12 cellular contexts compared by ENCODE assay signal in the genomic region with DNA sequence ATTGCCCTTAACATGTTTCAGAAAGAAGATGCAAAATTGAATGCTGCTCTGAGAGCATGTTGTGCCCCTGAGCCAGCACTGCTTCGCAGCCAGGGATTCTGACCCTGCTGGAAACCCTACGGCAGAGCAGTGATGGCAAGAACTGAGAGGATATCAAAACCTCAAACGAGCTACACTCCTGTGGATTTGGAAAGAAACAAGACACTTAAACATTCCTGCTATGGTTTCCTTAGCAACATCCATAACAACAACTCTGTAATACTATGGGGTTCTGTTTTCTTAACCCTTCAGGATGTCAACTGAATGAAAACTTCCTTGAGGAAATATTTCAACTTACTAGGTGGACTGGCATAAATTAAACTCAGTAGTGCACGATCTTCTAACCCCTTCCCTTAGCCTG.
DNase-seq lines count a peak whose midpoint lies in the region; ATAC-seq, FAIRE-seq and TF ChIP-seq lines count a peak whose summit lies in the region.
"Had no signal": no experiment of that assay in that cellular context is flagged by ENCODE, and none has a peak within 500 bp of the region (broad histone marks: within the 10 kb centered on the region; RNA-seq: fewer than 3 reads in every experiment).

No MANE protein-coding gene starts in this region.

- H4K20me1 ChIP-seq in HepG2 (ENCODE audit: insufficient read depth, low read length), result no peaks in the 10 kb centered on the region

- no peaks in the 10 kb centered on the region for H3K79me2 ChIP-seq in HepG2 (ENCODE audit: insufficient read depth, low read length)

- H3K9ac ChIP-seq in HepG2 (ENCODE audit: insufficient read depth, low read depth, low read length), result no peak overlapping the region

- WGBS in HepG2 (ENCODE audit: low lambda C conversion rate), result 25% methylated on average over 4 of the region's 4 CpGs
- 38% methylated on average over 4 of the region's 4 CpGs for WGBS in right lobe of liver (ENCODE audit: insufficient coverage, low coverage, low lambda C conversion rate, missing lambda C conversion rate)

- CTCF ChIA-PET in HepG2 (lab: Yijun Ruan, JAX; ENCODE audit: low intra/inter-chr PET ratio, low total read pairs), result no interaction called here

- DNase-seq in HepG2 (ENCODE audit: low spot score) (peak; percentile 9), right lobe of liver (no peak), astrocyte of the cerebellum (ENCODE audit: low read depth) (peak; percentile 92), iPS-NIHi7 (ENCODE audit: extremely low spot score) (peak; percentile 24), inferior parietal cortex (ENCODE audit: extremely low spot score) (no peak), tibial artery (no peak), substantia nigra (lab: John Stamatoyannopoulos, UW) (no peak), NCI-H1436 (lab: John Stamatoyannopoulos, UW) (no peak)
- DNase-seq: central memory CD4-positive, alpha-beta T cell; head of caudate nucleus; NCI-H2107; trophoblast cell had no signal

- no peaks in the 10 kb centered on the region for H3K9me3 ChIP-seq in HepG2 (ENCODE audit: low read length)
- no peaks in the 10 kb centered on the region for H3K9me3 ChIP-seq in right lobe of liver
- no peaks in the 10 kb centered on the region for H3K9me3 ChIP-seq in tibial artery

- H3K27me3 ChIP-seq in HepG2 (ENCODE audit: control insufficient read depth in 1 of 2, insufficient read depth in 2 of 2, low read length in 2 of 2) (no peaks in the 10 kb centered on the region), right lobe of liver (no peaks in the 10 kb centered on the region), tibial artery (no peaks in the 10 kb centered on the region)

- H3K27ac ChIP-seq in HepG2 (ENCODE audit: extremely low read length, insufficient read depth, low read length) (no peak overlapping the region), right lobe of liver (no peak overlapping the region), tibial artery (no peak overlapping the region), substantia nigra (ENCODE audit: low read depth, low read length, poor library complexity, severe bottlenecking) (no peak overlapping the region)

- BruUV-seq in HepG2 (replicated peaks; lab: Mats Ljungman, UMichigan), result no TSS peak

- no peak overlapping the region for H2AFZ ChIP-seq in HepG2 (ENCODE audit: low read length)

- in situ Hi-C loops in HepG2 (cut with HindIII; ENCODE audit: extremely low pct_ligation_motif_present, low pct_unique_long_range_greater_than_20kb), result no loop called here
- in situ Hi-C loops in astrocyte of the cerebellum (cut with HindIII; ENCODE audit: low sequenced_read_pairs), result no loop called here

- H3K4me3 ChIP-seq in HepG2 (replicated peaks in 1 of 3; ENCODE audit: insufficient read depth in 1 of 3, low read depth in 2 of 3, low read length in 3 of 3) (no peak overlapping the region), right lobe of liver (no peak overlapping the region), astrocyte of the cerebellum (ENCODE audit: low read depth, low read length) (no peak overlapping the region), tibial artery (no peak overlapping the region)

- TF ChIP-seq EP300 in HepG2 (IDR thresholded peaks at IDR 0.05; ENCODE audit: low read depth in 2 of 2, low read length in 2 of 2) (no peak), HepG2 (CRISPR knock-in tag; IDR thresholded peaks at IDR 0.05; ENCODE audit: borderline replicate concordance) (no peak)

- TF ChIP-seq RAD21 in HepG2 (CRISPR knock-in tag; IDR thresholded peaks at IDR 0.05), result no peak

- intact Hi-C loops in HepG2 (cut with micrococcal nuclease; ENCODE audit: unreplicated experiment) (no loop called here), right lobe of liver (cut with DNase I) (no loop called here), tibial artery (cut with DNase I; ENCODE audit: low total_unique reads) (no loop called here)

- POLR2A ChIA-PET in HepG2 (lab: Yijun Ruan, JAX), result no interaction called here

- H3K4me1 ChIP-seq in HepG2 (ENCODE audit: insufficient read depth, low read length) (peaks cover 23% of the 10 kb centered on the region; the same call in 1 of the 2 replicates), right lobe of liver (no peaks in the 10 kb centered on the region), tibial artery (no peaks in the 10 kb centered on the region)

- ATAC-seq in HepG2 (peak; percentile 68), right lobe of liver (no peak)

- no peak overlapping the region for H3K4me2 ChIP-seq in HepG2 (ENCODE audit: low read depth, low read length)

- H3K36me3 ChIP-seq in HepG2 (replicated peaks in 1 of 2; ENCODE audit: control insufficient read depth in 1 of 2, insufficient read depth in 2 of 2, low read length in 2 of 2), result no peaks in the 10 kb centered on the region
- H3K36me3 ChIP-seq in right lobe of liver, result no peaks in the 10 kb centered on the region
- no peaks in the 10 kb centered on the region for H3K36me3 ChIP-seq in tibial artery

- no peak for FAIRE-seq in HepG2 (lab: Jason Lieb, UNC)

- no peak for TF ChIP-seq CTCF in HepG2 (CRISPR knock-in tag; IDR thresholded peaks at IDR 0.05)
- no peak for TF ChIP-seq CTCF in right lobe of liver (IDR thresholded peaks at IDR 0.05)
- peak; percentile 15 for TF ChIP-seq CTCF in astrocyte of the cerebellum (IDR thresholded peaks at IDR 0.05; ENCODE audit: low read depth, low read length, missing control alignments)
- no peak for TF ChIP-seq CTCF in tibial artery (IDR thresholded peaks at IDR 0.05)

- no peak for TF ChIP-seq POLR2A in HepG2 (IDR thresholded peaks at IDR 0.05; ENCODE audit: insufficient read depth in 1 of 2, low read depth in 2 of 2, low read length in 2 of 2)
- TF ChIP-seq POLR2A in right lobe of liver (IDR thresholded peaks at IDR 0.05), result no peak

TF ChIP-seq in HepG2, 621 proteins besides CTCF, POLR2A, EP300 and RAD21 (continues in another document):
- no peak for TF ChIP-seq KLF13 (CRISPR knock-in tag; IDR thresholded peaks at IDR 0.05)
- TF ChIP-seq STAG1 (CRISPR knock-in tag; IDR thresholded peaks at IDR 0.05), result no peak
- no peak for TF ChIP-seq KLF9 (CRISPR knock-in tag; IDR thresholded peaks at IDR 0.05; ENCODE audit: low read depth)
- no peak for TF ChIP-seq ZNF672 (CRISPR knock-in tag; IDR thresholded peaks at IDR 0.05)
- no peak for TF ChIP-seq ZFP90 (CRISPR knock-in tag; IDR thresholded peaks at IDR 0.05; ENCODE audit: borderline replicate concordance)
- no peak for TF ChIP-seq ZNF552 (CRISPR knock-in tag; IDR thresholded peaks at IDR 0.05; ENCODE audit: borderline replicate concordance)
- TF ChIP-seq RFX3 (CRISPR knock-in tag; IDR thresholded peaks at IDR 0.05), result peak; percentile 61
- TF ChIP-seq, protein P1, sequence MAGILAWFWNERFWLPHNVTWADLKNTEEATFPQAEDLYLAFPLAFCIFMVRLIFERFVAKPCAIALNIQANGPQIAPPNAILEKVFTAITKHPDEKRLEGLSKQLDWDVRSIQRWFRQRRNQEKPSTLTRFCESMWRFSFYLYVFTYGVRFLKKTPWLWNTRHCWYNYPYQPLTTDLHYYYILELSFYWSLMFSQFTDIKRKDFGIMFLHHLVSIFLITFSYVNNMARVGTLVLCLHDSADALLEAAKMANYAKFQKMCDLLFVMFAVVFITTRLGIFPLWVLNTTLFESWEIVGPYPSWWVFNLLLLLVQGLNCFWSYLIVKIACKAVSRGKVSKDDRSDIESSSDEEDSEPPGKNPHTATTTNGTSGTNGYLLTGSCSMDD (CRISPR knock-in tag; IDR thresholded peaks at IDR 0.05), result no peak
- no peak for TF ChIP-seq ZSCAN21 (CRISPR knock-in tag; IDR thresholded peaks at IDR 0.05; ENCODE audit: borderline replicate concordance)
- TF ChIP-seq ZNF792 (CRISPR knock-in tag; IDR thresholded peaks at IDR 0.05), result no peak
- no peak for TF ChIP-seq ZNF550 (CRISPR knock-in tag; IDR thresholded peaks at IDR 0.05; ENCODE audit: borderline replicate concordance)
- no peak for TF ChIP-seq ARID2 (CRISPR knock-in tag; IDR thresholded peaks at IDR 0.05; ENCODE audit: borderline replicate concordance)
- TF ChIP-seq GTF2F1 (IDR thresholded peaks at IDR 0.05; ENCODE audit: low read length), result no peak
- peak; percentile 47; the same call in 1 of the 2 replicates for TF ChIP-seq ZNF652 (CRISPR knock-in tag; IDR thresholded peaks at IDR 0.05; ENCODE audit: borderline replicate concordance, low read depth)
- TF ChIP-seq ZMYM4 (CRISPR knock-in tag; IDR thresholded peaks at IDR 0.05), result no peak
- TF ChIP-seq HOXA5 (CRISPR knock-in tag; IDR thresholded peaks at IDR 0.05), result no peak
- TF ChIP-seq RFX1 (IDR thresholded peaks at IDR 0.05), result peak; percentile 19; the same call in 1 of the 2 replicates
- no peak for TF ChIP-seq SMARCE1 (IDR thresholded peaks at IDR 0.05; ENCODE audit: borderline replicate concordance)
- TF ChIP-seq ZNF546 (CRISPR knock-in tag; conservative IDR thresholded peaks at IDR 0.05), result no peak
- no peak for TF ChIP-seq ZNF12 (CRISPR knock-in tag; IDR thresholded peaks at IDR 0.05)
- TF ChIP-seq FOSL2 (CRISPR knock-in tag; IDR thresholded peaks at IDR 0.05), result no peak
- TF ChIP-seq STAT5B (CRISPR knock-in tag; IDR thresholded peaks at IDR 0.05), result no peak
- no peak for TF ChIP-seq EEA1 (CRISPR knock-in tag; IDR thresholded peaks at IDR 0.05; ENCODE audit: borderline replicate concordance)
- no peak for TF ChIP-seq ZNF34 (CRISPR knock-in tag; IDR thresholded peaks at IDR 0.05; ENCODE audit: borderline replicate concordance)

Comparison
In these comparisons a context has a peak if more than half of its experiments do, and no peak if none do; other contexts are left out.
1. DNase-seq: peak in HepG2 (single experiment), astrocyte of the cerebellum (single experiment) and iPS-NIHi7 (single experiment); none in right lobe of liver (0 of 3), inferior parietal cortex (single experiment), tibial artery (0 of 2), substantia nigra (0 of 49) and NCI-H1436 (single experiment).